ENCODE assay signal across 8 cellular contexts in genomic region chr3:50194903-50195500, GRCh38. TPM values are rescaled to one million over a fixed set of nuclear protein-coding genes. Genes with fewer than 3 reads are reported as not detected.
DNase-seq lines count a peak whose midpoint lies in the region; ATAC-seq and TF ChIP-seq lines count a peak whose summit lies in the region.

No MANE protein-coding gene starts in this region.

- intact Hi-C loops in adrenal gland (cut with DNase I): loop anchor here in 1 of 2 donors (5.0 kb wide), 1 partner anchor 82 kb away; the partner anchor contains the start of gene LSMEM2

- H3K27me3 ChIP-seq in ACC112 (ENCODE audit: insufficient read depth, low read length) (peaks cover 24% of the 10 kb centered on the region), HUES6 (ENCODE audit: control insufficient read depth, insufficient read depth, low read length) (peaks cover 19% of the 10 kb centered on the region), liver (ENCODE audit: control insufficient read depth in 4 of 4, insufficient read depth in 4 of 4, low read length in 3 of 4) (no peaks in the 10 kb centered on the region), adrenal gland (peaks cover 34% of the 10 kb centered on the region)

- no peak for TF ChIP-seq POLR2A in adrenal gland (IDR thresholded peaks at IDR 0.05)

- H3K4me3 ChIP-seq in ACC112 (ENCODE audit: low read depth, low read length): no peak overlapping the region; the same call in 1 of the 2 replicates
- H3K4me3 ChIP-seq in HUES6 (ENCODE audit: low read depth, low read length): peak overlapping the region; percentile 21
- peak overlapping the region in 2 of 3 donors; percentile 47 to 59 for H3K4me3 ChIP-seq in liver (ENCODE audit: low read depth in 1 of 3, low read length in 3 of 3)
- H3K4me3 ChIP-seq in adrenal gland: no peak overlapping the region

- peak overlapping the region; percentile 29 for H3K4me3 Mint-ChIP-seq in activated T-helper 17 cell treated with anti-CD3 and anti-CD28 coated beads, Interleukin-2, amount 50 U/mL, for 72 hours

- no peak overlapping the region for H3K9ac ChIP-seq in HUES6 (ENCODE audit: low read length)
- H3K9ac ChIP-seq in liver (ENCODE audit: low read depth in 1 of 2, low read length in 2 of 2): peak overlapping the region; percentile 73 to 75

- H3K27me3 Mint-ChIP-seq in activated T-helper 17 cell treated with anti-CD3 and anti-CD28 coated beads, Interleukin-2, amount 50 U/mL, for 72 hours: peaks cover 4% of the 10 kb centered on the region

- peaks cover 11% of the 10 kb centered on the region for H3K4me1 ChIP-seq in ACC112 (ENCODE audit: control insufficient read depth, insufficient read depth, low read length, unreplicated experiment)
- H3K4me1 ChIP-seq in HUES6 (ENCODE audit: control insufficient read depth, insufficient read depth, low read length): peaks cover 10% of the 10 kb centered on the region
- H3K4me1 ChIP-seq in liver (ENCODE audit: control insufficient read depth in 4 of 4, insufficient read depth in 4 of 4, low read length in 3 of 4): peaks cover 13 to 55% (median 37%) of the 10 kb centered on the region in 4 donors
- peaks cover 0 to 7% of the 10 kb centered on the region in 2 donors for H3K4me1 ChIP-seq in adrenal gland (replicated peaks in 1 of 2)

- no peak for TF ChIP-seq RAD21 in liver (IDR thresholded peaks at IDR 0.05)

- DNase-seq in adrenal gland: no peak
- DNase-seq in ureter (ENCODE audit: low spot score): no peak
- DNase-seq in NCI-H2171 treated with DMSO at 0.1 percent for 48 hours (lab: John Stamatoyannopoulos, UW): no peak
- DNase-seq in superior temporal gyrus (ENCODE audit: extremely low spot score): no peak

- ATAC-seq in activated T-helper 17 cell treated with anti-CD3 and anti-CD28 coated beads, Interleukin-2, amount 50 U/mL, for 72 hours (replicated peaks): peak; percentile 59

- peak overlapping the region; percentile 35 for H2AFZ ChIP-seq in ACC112 (ENCODE audit: low read length, unreplicated experiment)

- no peak overlapping the region for H3K27ac Mint-ChIP-seq in activated T-helper 17 cell treated with anti-CD3 and anti-CD28 coated beads, Interleukin-2, amount 50 U/mL, for 72 hours

- WGBS in liver: 31% methylated on average over 14 of the region's 14 CpGs
- WGBS in adrenal gland, 4 donors: 25 to 58% (median 49%) methylated on average over 5 to 14 of the region's 14 CpGs

- TF ChIP-seq CTCF in liver (IDR thresholded peaks at IDR 0.05; ENCODE audit: low read depth, low read length, missing input control) (no peak), adrenal gland (IDR thresholded peaks at IDR 0.05) (no peak)

- H3K36me3 ChIP-seq in ACC112 (ENCODE audit: insufficient read depth, low read length): no peaks in the 10 kb centered on the region
- no peaks in the 10 kb centered on the region for H3K36me3 ChIP-seq in HUES6 (ENCODE audit: control insufficient read depth, insufficient read depth, low read length)
- no peaks in the 10 kb centered on the region for H3K36me3 ChIP-seq in liver (ENCODE audit: control insufficient read depth in 4 of 4, insufficient read depth in 3 of 4, low read depth in 1 of 4, low read length in 3 of 4)
- H3K36me3 ChIP-seq in adrenal gland (replicated peaks in 1 of 2): no peaks in the 10 kb centered on the region

- no peaks in the 10 kb centered on the region for H3K36me3 Mint-ChIP-seq in activated T-helper 17 cell treated with anti-CD3 and anti-CD28 coated beads, Interleukin-2, amount 50 U/mL, for 72 hours (ENCODE audit: low read depth)

- no peaks in the 10 kb centered on the region for H3K4me1 Mint-ChIP-seq in activated T-helper 17 cell treated with anti-CD3 and anti-CD28 coated beads, Interleukin-2, amount 50 U/mL, for 72 hours

- no peaks in the 10 kb centered on the region for H3K9me3 Mint-ChIP-seq in activated T-helper 17 cell treated with anti-CD3 and anti-CD28 coated beads, Interleukin-2, amount 50 U/mL, for 72 hours

- no peaks in the 10 kb centered on the region for H3K9me3 ChIP-seq in HUES6 (ENCODE audit: control insufficient read depth, insufficient read depth, low read depth, low read length)
- H3K9me3 ChIP-seq in liver (ENCODE audit: control insufficient read depth in 4 of 4, low read length in 3 of 4): no peaks in the 10 kb centered on the region
- H3K9me3 ChIP-seq in adrenal gland (replicated peaks in 1 of 3): no peaks in the 10 kb centered on the region

- H3K27ac ChIP-seq in ACC112 (ENCODE audit: low read depth, low read length) (no peak overlapping the region), HUES6 (ENCODE audit: low read depth, low read length) (no peak overlapping the region), liver (ENCODE audit: low read depth in 1 of 2, low read length in 2 of 2) (peak overlapping the region; percentile 97 to 99), adrenal gland (no peak overlapping the region)

- no peaks in the 10 kb centered on the region for H3K79me2 ChIP-seq in ACC112 (ENCODE audit: control insufficient read depth, insufficient read depth, low read length, unreplicated experiment)

TF ChIP-seq in liver, 16 proteins besides CTCF, POLR2A, EP300 and RAD21:
- TF ChIP-seq FOXA2 (IDR thresholded peaks at IDR 0.05) (no peak), YY1 (IDR thresholded peaks at IDR 0.05) (peak; percentile 10), REST (IDR thresholded peaks at IDR 0.05) (peak; percentile 25)
TF ChIP-seq in liver: peak in this region for 2.

RNA-seq across cellular contexts. Expression of gene GNAT1, which starts 3.6 kb away (rescaled TPM):
- not detected for total RNA-seq in activated T-helper 17 cell treated with anti-CD3 and anti-CD28 coated beads, Interleukin-2, amount 50 U/mL, for 72 hours
- total RNA-seq in liver: under 1 TPM in 1 of 2 donors, not detected in 1; 0.08 TPM
- polyA plus RNA-seq in liver: not detected
- not detected for total RNA-seq in adrenal gland
- not detected for polyA plus RNA-seq in adrenal gland
- not detected for total RNA-seq in ureter

RNA-seq across cellular contexts. Expression of gene SLC38A3, which starts 10.1 kb away (rescaled TPM):
- total RNA-seq in activated T-helper 17 cell treated with anti-CD3 and anti-CD28 coated beads, Interleukin-2, amount 50 U/mL, for 72 hours: under 1 TPM in 1 of 2 donors, not detected in 1; 0.71 TPM
- 100 to 1,000 TPM in 1 of 2 donors, 10 to 100 TPM in 1; 98.1 to 166 TPM for total RNA-seq in liver
- 100 to 1,000 TPM; 114 to 180 TPM for polyA plus RNA-seq in liver
- 10 to 100 TPM in 1 of 8 donors, under 1 TPM in 5, not detected in 2; 0.07 to 48.8 (median 0.43) TPM for total RNA-seq in adrenal gland
- polyA plus RNA-seq in adrenal gland: under 1 TPM; 0.05 to 0.30 (median 0.08) TPM
- 0.34 TPM for total RNA-seq in ureter

RNA-seq across cellular contexts. Expression of gene SEMA3F, which starts 39.9 kb away (rescaled TPM):
- 1 to 10 TPM in 1 of 2 donors, not detected in 1; 1.5 TPM for total RNA-seq in activated T-helper 17 cell treated with anti-CD3 and anti-CD28 coated beads, Interleukin-2, amount 50 U/mL, for 72 hours
- total RNA-seq in liver: 1 to 10 TPM; 1.6 to 4.8 TPM
- 1 to 10 TPM in 1 of 2 donors, under 1 TPM in 1; 0.60 to 2.7 TPM for polyA plus RNA-seq in liver
- 10 to 100 TPM in 6 of 8 donors, 1 to 10 TPM in 2; 9.0 to 21.1 (median 13.6) TPM for total RNA-seq in adrenal gland
- polyA plus RNA-seq in adrenal gland: 10 to 100 TPM in 2 of 3 donors, 1 to 10 TPM in 1; 7.3 to 16.7 (median 14.5) TPM
- total RNA-seq in ureter: 132 TPM

RNA-seq across cellular contexts. Expression of gene GNAI2, which starts 41.0 kb away (rescaled TPM):
- total RNA-seq in activated T-helper 17 cell treated with anti-CD3 and anti-CD28 coated beads, Interleukin-2, amount 50 U/mL, for 72 hours: 100 to 1,000 TPM; 283 to 392 TPM
- 10 to 100 TPM; 58.3 to 65.0 TPM for total RNA-seq in liver
- 10 to 100 TPM; 59.5 to 86.3 TPM for polyA plus RNA-seq in liver
- 100 to 1,000 TPM; 109 to 275 (median 206) TPM for total RNA-seq in adrenal gland
- polyA plus RNA-seq in adrenal gland: 100 to 1,000 TPM; 133 to 163 (median 157) TPM
- 222 TPM for total RNA-seq in ureter

Comparison
In these comparisons a context has a peak if more than half of its experiments do, and no peak if none do; other contexts are left out.
1. H3K27ac ChIP-seq: peak in liver (2 of 2); none in ACC112 (single experiment), HUES6 (single experiment) and adrenal gland (0 of 5).
2. H3K4me3 ChIP-seq: peak in HUES6 (single experiment) and liver (2 of 3); none in ACC112 (single experiment) and adrenal gland (0 of 4).